In genomic region chr20:48211847-48212246, GRCh38 we compare ENCODE assay signal across 26 cellular contexts.
A peak's percentile ranks its signal among the peaks of the same experiment; 100 is the strongest.
DNase-seq lines count a peak whose midpoint lies in the region; ATAC-seq, FAIRE-seq and TF ChIP-seq lines count a peak whose summit lies in the region.
"Had no signal": no experiment of that assay in that cellular context is flagged by ENCODE, and none has a peak within 500 bp of the region (broad histone marks: within the 10 kb centered on the region; RNA-seq: fewer than 3 reads in every experiment).

No MANE protein-coding gene starts in this region.

- TF ChIP-seq CTCF in HepG2 (CRISPR knock-in tag; IDR thresholded peaks at IDR 0.05) (no peak), right lobe of liver (IDR thresholded peaks at IDR 0.05) (no peak), glutamatergic neuron (IDR thresholded peaks at IDR 0.05; ENCODE audit: partially characterized antibody, unreplicated experiment) (no peak), stomach (IDR thresholded peaks at IDR 0.05) (no peak)

- DNase-seq in HepG2 (ENCODE audit: low spot score), result no peak
- DNase-seq in right lobe of liver, result no peak
- DNase-seq in glutamatergic neuron, result no peak
- DNase-seq in stomach, result no peak
- no peak for DNase-seq in posterior cingulate gyrus
- DNase-seq: 8988T; ACHN; BE2C; C1 segment of cervical spinal cord; CD4-positive, alpha-beta memory T cell; CD4-positive, CD25-positive, alpha-beta regulatory T cell; CD8-positive, alpha-beta memory T cell; COR-L47; DMS 273 treated with DMSO at 0.1 percent for 48 hours; DMS153; DMS53; DMS79; DND-41; EL; GDM1 had no signal

- H3K36me3 ChIP-seq in HepG2 (replicated peaks in 1 of 2; ENCODE audit: control insufficient read depth in 1 of 2, insufficient read depth in 2 of 2, low read length in 2 of 2), result no peaks in the 10 kb centered on the region
- no peaks in the 10 kb centered on the region for H3K36me3 ChIP-seq in right lobe of liver
- H3K36me3 ChIP-seq in stomach, result no peaks in the 10 kb centered on the region
- H3K36me3 ChIP-seq: BE2C, BLaER1 had no signal

- no peak overlapping the region for H3K4me2 ChIP-seq in HepG2 (ENCODE audit: low read depth, low read length)
- H3K4me2 ChIP-seq: BLaER1 had no signal

- peak overlapping the region; percentile 60 for H3K27ac Mint-ChIP-seq in glutamatergic neuron (ENCODE audit: unreplicated experiment)
- H3K27ac Mint-ChIP-seq: CD14-positive monocyte; CD4-positive, alpha-beta memory T cell; CD8-positive, alpha-beta memory T cell had no signal

- no peaks in the 10 kb centered on the region for H4K20me1 ChIP-seq in HepG2 (ENCODE audit: insufficient read depth, low read length)
- H4K20me1 ChIP-seq: BLaER1 had no signal

- H3K4me1 ChIP-seq in HepG2 (ENCODE audit: insufficient read depth, low read length) (peaks cover 26% of the 10 kb centered on the region), right lobe of liver (no peaks in the 10 kb centered on the region), stomach (no peaks in the 10 kb centered on the region)
- H3K4me1 ChIP-seq: BE2C had no signal

- POLR2A ChIA-PET in HepG2 (lab: Yijun Ruan, JAX), result no interaction called here

- H3K9ac ChIP-seq in HepG2 (ENCODE audit: insufficient read depth, low read depth, low read length), result no peak overlapping the region
- H3K9ac ChIP-seq: BLaER1 had no signal

- peaks cover 5% of the 10 kb centered on the region for H3K36me3 Mint-ChIP-seq in glutamatergic neuron (ENCODE audit: unreplicated experiment)
- H3K36me3 Mint-ChIP-seq: CD14-positive monocyte; CD4-positive, alpha-beta memory T cell; CD4-positive, CD25-positive, alpha-beta regulatory T cell; CD8-positive, alpha-beta memory T cell had no signal

- H3K27me3 ChIP-seq in HepG2 (ENCODE audit: control insufficient read depth in 1 of 2, insufficient read depth in 2 of 2, low read length in 2 of 2), result peaks cover 2 to 13% of the 10 kb centered on the region in 2 experiments; a peak in 4 of 5 replicates
- H3K27me3 ChIP-seq in right lobe of liver, result no peaks in the 10 kb centered on the region
- H3K27me3 ChIP-seq in stomach, result peaks cover 0 to 7% (median 0%) of the 10 kb centered on the region in 3 donors
- H3K27me3 ChIP-seq: BE2C, BLaER1 had no signal

- intact Hi-C loops in HepG2 (cut with micrococcal nuclease; ENCODE audit: unreplicated experiment), result no loop called here
- intact Hi-C loops in right lobe of liver (cut with DNase I), result no loop called here
- intact Hi-C loops in stomach (cut with DNase I; ENCODE audit: low total_unique reads), result no loop called here
- intact Hi-C loops in posterior cingulate gyrus (cut with DNase I), result no loop called here

- peaks cover 14% of the 10 kb centered on the region for H3K27me3 Mint-ChIP-seq in glutamatergic neuron (ENCODE audit: unreplicated experiment)
- H3K27me3 Mint-ChIP-seq: CD4-positive, CD25-positive, alpha-beta regulatory T cell had no signal

- no peak for FAIRE-seq in HepG2 (lab: Jason Lieb, UNC)
- FAIRE-seq: A204.1, GM12878, GM12892, GM18507 had no signal

- TF ChIP-seq RAD21 in HepG2 (CRISPR knock-in tag; IDR thresholded peaks at IDR 0.05), result no peak

- TF ChIP-seq EP300 in HepG2 (IDR thresholded peaks at IDR 0.05; ENCODE audit: low read depth in 2 of 2, low read length in 2 of 2), result no peak
- no peak for TF ChIP-seq EP300 in HepG2 (CRISPR knock-in tag; IDR thresholded peaks at IDR 0.05; ENCODE audit: borderline replicate concordance)
- no peak for TF ChIP-seq EP300 in stomach (IDR thresholded peaks at IDR 0.05)

- ATAC-seq in HepG2, result no peak
- ATAC-seq in right lobe of liver, result no peak
- ATAC-seq: GM12878 had no signal

- H2AFZ ChIP-seq in HepG2 (ENCODE audit: low read length), result no peak overlapping the region

- H3K4me3 Mint-ChIP-seq in glutamatergic neuron (ENCODE audit: unreplicated experiment), result no peak overlapping the region
- H3K4me3 Mint-ChIP-seq: CD14-positive monocyte; CD4-positive, alpha-beta memory T cell; CD4-positive, CD25-positive, alpha-beta regulatory T cell; CD8-positive, alpha-beta memory T cell had no signal

- CTCF ChIA-PET in HepG2 (lab: Yijun Ruan, JAX; ENCODE audit: low intra/inter-chr PET ratio, low total read pairs), result no interaction called here

- TF ChIP-seq POLR2A in HepG2 (IDR thresholded peaks at IDR 0.05; ENCODE audit: insufficient read depth in 1 of 2, low read depth in 2 of 2, low read length in 2 of 2) (no peak), right lobe of liver (IDR thresholded peaks at IDR 0.05) (no peak), stomach (IDR thresholded peaks at IDR 0.05) (no peak)

- H3K9me3 ChIP-seq in HepG2 (ENCODE audit: low read length) (no peaks in the 10 kb centered on the region), right lobe of liver (no peaks in the 10 kb centered on the region), stomach (no peaks in the 10 kb centered on the region)
- H3K9me3 ChIP-seq: BE2C, BLaER1 had no signal

- H3K27ac ChIP-seq in HepG2 (ENCODE audit: extremely low read length, insufficient read depth, low read length) (no peak overlapping the region), right lobe of liver (no peak overlapping the region), stomach (no peak overlapping the region)
- H3K27ac ChIP-seq: BLaER1 had no signal

- no TSS peak for BruUV-seq in HepG2 (replicated peaks; lab: Mats Ljungman, UMichigan)

- peaks cover 35% of the 10 kb centered on the region for H3K4me1 Mint-ChIP-seq in glutamatergic neuron (ENCODE audit: low read depth, unreplicated experiment)
- H3K4me1 Mint-ChIP-seq: CD14-positive monocyte; CD4-positive, alpha-beta memory T cell; CD4-positive, CD25-positive, alpha-beta regulatory T cell; CD8-positive, alpha-beta memory T cell had no signal

- in situ Hi-C loops in HepG2 (cut with HindIII; ENCODE audit: extremely low pct_ligation_motif_present, low pct_unique_long_range_greater_than_20kb), result no loop called here

- H3K4me3 ChIP-seq in HepG2 (replicated peaks in 1 of 3; ENCODE audit: insufficient read depth in 1 of 3, low read depth in 2 of 3, low read length in 3 of 3) (no peak overlapping the region), right lobe of liver (no peak overlapping the region), stomach (no peak overlapping the region)
- H3K4me3 ChIP-seq: BLaER1, GM12878 had no signal

- no peaks in the 10 kb centered on the region for H3K79me2 ChIP-seq in HepG2 (ENCODE audit: insufficient read depth, low read length)

- peaks cover 19% of the 10 kb centered on the region for H3K9me3 Mint-ChIP-seq in glutamatergic neuron (ENCODE audit: unreplicated experiment)
- H3K9me3 Mint-ChIP-seq: CD14-positive monocyte; CD4-positive, alpha-beta memory T cell; CD4-positive, CD25-positive, alpha-beta regulatory T cell; CD8-positive, alpha-beta memory T cell had no signal

- 45% methylated on average over 5 of the region's 5 CpGs for WGBS in HepG2 (ENCODE audit: low lambda C conversion rate)
- 80% methylated on average over 2 of the region's 5 CpGs for WGBS in right lobe of liver (ENCODE audit: insufficient coverage, low coverage, low lambda C conversion rate, missing lambda C conversion rate)
- 91 to 95% (median 93%) methylated on average over 4 to 5 of the region's 5 CpGs for WGBS in stomach, 5 donors

TF ChIP-seq in HepG2, 621 proteins besides CTCF, POLR2A, EP300 and RAD21:
- TF ChIP-seq CREB1 (IDR thresholded peaks at IDR 0.05) (peak; percentile 88), CREB1 (CRISPR knock-in tag; IDR thresholded peaks at IDR 0.05) (no peak), ZNF777 (CRISPR knock-in tag; IDR thresholded peaks at IDR 0.05) (no peak), ZFP90 (CRISPR knock-in tag; IDR thresholded peaks at IDR 0.05; ENCODE audit: borderline replicate concordance) (no peak), ZHX1 (CRISPR knock-in tag; IDR thresholded peaks at IDR 0.05; ENCODE audit: low read depth) (no peak), ARNT (IDR thresholded peaks at IDR 0.05) (no peak), ZNF607 (CRISPR knock-in tag; IDR thresholded peaks at IDR 0.05; ENCODE audit: borderline replicate concordance) (no peak), ZNF280D (CRISPR knock-in tag; IDR thresholded peaks at IDR 0.05) (no peak)
